In the genomic region with DNA sequence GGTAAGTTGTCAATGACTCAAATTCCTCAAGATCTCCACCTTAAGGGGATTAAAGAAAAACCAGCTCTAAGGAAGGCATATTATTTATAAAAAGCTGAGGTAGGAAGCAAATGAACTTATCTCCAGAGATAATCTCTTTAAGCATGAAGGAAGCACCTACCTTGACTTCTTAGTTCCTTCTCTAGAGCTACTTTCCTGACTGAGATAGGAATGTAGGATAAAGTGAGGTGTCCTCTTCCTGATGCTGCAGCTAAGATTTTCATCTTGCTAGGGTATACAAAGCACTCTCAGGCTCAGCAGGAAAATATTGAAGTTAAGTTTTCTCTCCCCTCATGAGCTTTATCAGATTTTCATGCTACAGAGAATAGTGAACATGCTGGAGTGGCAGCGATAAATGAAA, we compare ENCODE assay signal across 26 cellular contexts.
"Had no signal": no experiment of that assay in that cellular context is flagged by ENCODE, and none has a peak within 500 bp of the region (broad histone marks: within the 10 kb centered on the region; RNA-seq: fewer than 3 reads in every experiment).

No MANE protein-coding gene starts in this region.

- H3K36me3 Mint-ChIP-seq: naive thymus-derived CD4-positive, alpha-beta T cell; natural killer cell; neural progenitor cell; stimulated activated effector memory CD8-positive, alpha-beta T cell treated with anti-CD3 and anti-CD28 coated beads, Interleukin-12 subunit alpha, Interleukin-12 subunit beta, amount 100 ng/mL, for 72 hours; stimulated activated naive B cell treated with anti-CD40 and anti-IgM and Interleukin-4, amounts not matched to agents 10 μg/mL and 1 μg/mL and 100 μg/mL, for 72 hours; type B pancreatic cell had no signal

- H3K9me3 ChIP-seq: ovary, psoas muscle, right lobe of liver, sigmoid colon, stomach, thoracic aorta, thyroid gland, tibial nerve, upper lobe of right lung, uterus had no signal

- H3K4me1 Mint-ChIP-seq: naive thymus-derived CD4-positive, alpha-beta T cell; natural killer cell; stimulated activated effector memory CD8-positive, alpha-beta T cell treated with anti-CD3 and anti-CD28 coated beads, Interleukin-12 subunit alpha, Interleukin-12 subunit beta, amount 100 ng/mL, for 72 hours; stimulated activated naive B cell treated with anti-CD40 and anti-IgM and Interleukin-4, amounts not matched to agents 10 μg/mL and 1 μg/mL and 100 μg/mL, for 72 hours had no signal

- H3K9me3 Mint-ChIP-seq: nephron; neural progenitor cell; stimulated activated effector memory CD8-positive, alpha-beta T cell treated with anti-CD3 and anti-CD28 coated beads, Interleukin-12 subunit alpha, Interleukin-12 subunit beta, amount 100 ng/mL, for 72 hours; stimulated activated naive CD8-positive, alpha-beta T cell treated with anti-CD3 and anti-CD28 coated beads, Interleukin-15, Interleukin-2, amounts not matched to agents 100 ng/mL and 50 ng/mL, for 24 hours; type B pancreatic cell had no signal

- H3K4me3 Mint-ChIP-seq: naive thymus-derived CD4-positive, alpha-beta T cell; natural killer cell; nephron; neural progenitor cell; stimulated activated effector memory CD8-positive, alpha-beta T cell treated with anti-CD3 and anti-CD28 coated beads, Interleukin-12 subunit alpha, Interleukin-12 subunit beta, amount 100 ng/mL, for 72 hours; stimulated activated naive B cell treated with anti-CD40 and anti-IgM and Interleukin-4, amounts not matched to agents 10 μg/mL and 1 μg/mL and 100 μg/mL, for 72 hours; stimulated activated naive CD8-positive, alpha-beta T cell treated with anti-CD3 and anti-CD28 coated beads, Interleukin-15, Interleukin-2, amounts not matched to agents 100 ng/mL and 50 ng/mL, for 24 hours; type B pancreatic cell had no signal

- H3K27me3 ChIP-seq: neural progenitor cell, ovary, right lobe of liver, sigmoid colon, stomach, thyroid gland, tibial nerve, upper lobe of right lung, uterus had no signal

- H3K9ac ChIP-seq: neural progenitor cell had no signal

- DNase-seq: naive thymus-derived CD4-positive, alpha-beta T cell; natural killer cell; occipital lobe; ovary; psoas muscle; right cardiac atrium; right lobe of liver; sigmoid colon; small intestine; stimulated activated CD4-positive, alpha-beta T cell treated with anti-CD3 and anti-CD28 coated beads, Interleukin-15, amount 100 ng/mL, for 24 hours; stimulated activated CD4-positive, alpha-beta T cell treated with anti-CD3 and anti-CD28 coated beads, Interleukin-2, amount 100 ng/mL, for 24 hours; stimulated activated CD4-positive, alpha-beta T cell treated with anti-CD3 and anti-CD28 coated beads, Interleukin-2, amount 100 ng/mL, for 48 hours; stimulated activated CD4-positive, alpha-beta T cell treated with anti-CD3 and anti-CD28 coated beads, Interleukin-4, amount 100 ng/mL, for 24 hours; stimulated activated naive B cell treated with anti-CD40 and anti-IgM and Interleukin-4, amounts not matched to agents 10 μg/mL and 1 μg/mL and 100 μg/mL, for 72 hours; stimulated activated naive CD4-positive, alpha-beta T cell treated with Interleukin-2 at 50 U/mL for 16 hours; stomach; thyroid gland; upper lobe of right lung; uterus had no signal

- H3K27ac ChIP-seq: neural progenitor cell, psoas muscle, right lobe of liver, sigmoid colon, stomach, thoracic aorta, thyroid gland, tibial nerve, upper lobe of right lung, uterus had no signal

- H3K4me1 ChIP-seq: neural progenitor cell, psoas muscle, right lobe of liver, sigmoid colon, uterus had no signal

- H3K4me2 ChIP-seq: neural progenitor cell had no signal

- H3K27ac Mint-ChIP-seq: naive thymus-derived CD4-positive, alpha-beta T cell; natural killer cell; nephron; neural progenitor cell; stimulated activated effector memory CD8-positive, alpha-beta T cell treated with anti-CD3 and anti-CD28 coated beads, Interleukin-12 subunit alpha, Interleukin-12 subunit beta, amount 100 ng/mL, for 72 hours; stimulated activated naive B cell treated with anti-CD40 and anti-IgM and Interleukin-4, amounts not matched to agents 10 μg/mL and 1 μg/mL and 100 μg/mL, for 72 hours; stimulated activated naive CD8-positive, alpha-beta T cell treated with anti-CD3 and anti-CD28 coated beads, Interleukin-15, Interleukin-2, amounts not matched to agents 100 ng/mL and 50 ng/mL, for 24 hours; type B pancreatic cell had no signal

- H3K4me3 ChIP-seq: neural progenitor cell, ovary, psoas muscle, right lobe of liver, sigmoid colon, stomach, thoracic aorta, thyroid gland, tibial nerve, upper lobe of right lung, uterus had no signal

- ATAC-seq: naive thymus-derived CD4-positive, alpha-beta T cell; natural killer cell; psoas muscle; right cardiac atrium; right lobe of liver; stimulated activated effector memory CD8-positive, alpha-beta T cell treated with anti-CD3 and anti-CD28 coated beads, Interleukin-12 subunit alpha, Interleukin-12 subunit beta, amount 100 ng/mL, for 72 hours; stimulated activated naive B cell treated with anti-CD40 and anti-IgM and Interleukin-4, amounts not matched to agents 10 μg/mL and 1 μg/mL and 100 μg/mL, for 72 hours; upper lobe of right lung had no signal

- H2AFZ ChIP-seq: neural progenitor cell had no signal

- H3K27me3 Mint-ChIP-seq: stimulated activated naive CD8-positive, alpha-beta T cell treated with anti-CD3 and anti-CD28 coated beads, Interleukin-15, Interleukin-2, amounts not matched to agents 100 ng/mL and 50 ng/mL, for 24 hours; type B pancreatic cell had no signal

- H3K36me3 ChIP-seq: neural progenitor cell, ovary, right lobe of liver, sigmoid colon, stomach, thoracic aorta, thyroid gland, tibial nerve, upper lobe of right lung, uterus had no signal
